ENCODE assay signal across 30 cellular contexts in genomic region chr9:86641970-86642369, GRCh38.
"Had no signal": no experiment of that assay in that cellular context is flagged by ENCODE, and none has a peak within 500 bp of the region (broad histone marks: within the 10 kb centered on the region; RNA-seq: fewer than 3 reads in every experiment).

No MANE protein-coding gene starts in this region.

- H3K9me3 ChIP-seq: esophagus muscularis mucosa, gastrocnemius medialis, heart right ventricle had no signal

- H3K27me3 ChIP-seq: brain microvascular endothelial cell, esophagus muscularis mucosa, foreskin keratinocyte, gastrocnemius medialis, heart right ventricle had no signal

- H3K36me3 ChIP-seq: brain microvascular endothelial cell, esophagus muscularis mucosa, gastrocnemius medialis, heart right ventricle had no signal

- DNase-seq: activated CD4-positive, alpha-beta memory T cell treated with anti-CD3 and anti-CD28 coated beads for 36 hours; activated CD4-positive, alpha-beta T cell treated with anti-CD3 and anti-CD28 coated beads for 36 hours; activated CD4-positive, alpha-beta T cell treated with anti-CD3 and anti-CD28 coated beads, Interleukin-2, amount 10 ng/mL, durations not matched to agents 24 days and 14 days; activated CD4-positive, CD25-positive, alpha-beta regulatory T cell; activated CD4-positive, CD25-positive, alpha-beta regulatory T cell treated with anti-CD3 and anti-CD28 coated beads, Interleukin-2, amount 50 U/mL, for 72 hours; activated CD8-positive, alpha-beta memory T cell treated with anti-CD3 and anti-CD28 coated beads, Interleukin-2, amount 10 ng/mL, durations not matched to agents 7 days and 5 days; activated CD8-positive, alpha-beta memory T cell treated with anti-CD3 and anti-CD28 coated beads, Interleukin-2, amount 50 U/mL, for 4 hours; activated CD8-positive, alpha-beta T cell treated with anti-CD3 and anti-CD28 coated beads, Interleukin-2, amount 10 ng/mL, durations not matched to agents 7 days and 5 days; activated effector memory CD4-positive, alpha-beta T cell treated with Interleukin-2 at 50 U/mL for 16 hours; activated gamma-delta T cell treated with Interleukin-2 at 50 U/mL for 16 hours; activated naive CD4-positive, alpha-beta T cell treated with anti-CD3 and anti-CD28 coated beads, Interleukin-2, amount 50 U/mL, for 16 hours; activated naive CD4-positive, alpha-beta T cell treated with Interleukin-2 at 50 U/mL for 16 hours; activated T-cell treated with anti-CD3 and anti-CD28 coated beads, Interleukin-2, amount 50 U/mL, for 1 hour; activated T-cell treated with anti-CD3 and anti-CD28 coated beads, Interleukin-2, amount 50 U/mL, for 72 hours; amniotic stem cell; anterior cingulate cortex; brain microvascular endothelial cell; effector CD4-positive, alpha-beta T cell; effector memory CD8-positive, alpha-beta T cell; erythroblast; foreskin keratinocyte; gastrocnemius medialis; glutamatergic neuron; heart right ventricle; T-helper 1 cell; T-helper 17 cell had no signal

- FAIRE-seq: astrocyte, bronchial epithelial cell had no signal

- H3K27ac ChIP-seq: brain microvascular endothelial cell, coronary artery, esophagus muscularis mucosa, foreskin keratinocyte, gastrocnemius medialis, heart right ventricle had no signal

- H3K4me1 ChIP-seq: foreskin keratinocyte, gastrocnemius medialis had no signal

- H3K4me3 ChIP-seq: coronary artery, esophagus muscularis mucosa, gastrocnemius medialis, heart right ventricle had no signal

- ATAC-seq: activated CD4-positive, alpha-beta T cell treated with anti-CD3 and anti-CD28 coated beads for 36 hours; activated CD8-positive, alpha-beta memory T cell treated with anti-CD3 and anti-CD28 coated beads, Interleukin-2, amount 10 ng/mL, durations not matched to agents 7 days and 5 days; activated CD8-positive, alpha-beta T cell treated with anti-CD3 and anti-CD28 coated beads, Interleukin-2, amount 10 ng/mL, durations not matched to agents 7 days and 5 days; activated T-cell treated with anti-CD3 and anti-CD28 coated beads, Interleukin-2, amount 50 U/mL, for 72 hours; effector memory CD8-positive, alpha-beta T cell; foreskin keratinocyte; gastrocnemius medialis; heart right ventricle; T-helper 17 cell had no signal
